ENCODE assay signal across 1 cellular context in the genomic region with DNA sequence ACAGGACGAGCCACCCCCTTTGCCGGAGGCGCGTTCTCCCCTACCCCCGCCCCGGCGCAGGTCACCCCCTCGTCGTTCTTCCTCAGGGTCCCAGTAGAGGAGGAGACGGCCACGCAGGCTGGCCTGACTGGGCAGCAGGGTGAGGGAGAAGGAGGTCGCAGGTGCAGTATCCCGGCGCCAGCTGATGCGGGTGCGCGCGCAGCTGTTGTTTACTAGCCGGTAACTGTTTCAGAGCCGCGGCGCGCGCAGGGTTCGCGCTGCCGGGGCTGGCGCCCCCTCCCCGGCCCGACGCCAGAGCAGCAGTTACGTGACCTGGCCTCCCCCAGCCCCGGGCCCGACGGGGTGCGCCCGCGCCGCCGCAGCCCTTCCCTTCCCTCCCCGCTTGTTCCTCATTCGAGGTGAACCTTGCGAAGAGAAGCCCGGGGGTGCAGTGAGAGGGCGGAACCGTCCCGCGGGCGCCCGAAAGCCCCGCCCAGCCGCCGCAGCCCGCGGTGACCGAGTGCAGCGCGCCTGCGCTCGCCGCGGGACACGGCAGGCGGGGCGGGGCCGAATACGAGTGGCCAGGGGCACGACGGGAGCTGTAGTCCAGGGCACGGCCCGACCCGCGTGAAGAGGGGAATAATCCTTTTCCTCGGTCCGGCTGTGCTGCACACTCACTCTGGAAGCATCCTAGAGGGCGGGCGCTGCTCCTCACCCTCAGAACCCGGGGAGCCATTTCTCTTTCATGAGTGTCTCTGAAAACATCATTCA.
A peak's percentile ranks its signal among the peaks of the same experiment; 100 is the strongest.
TF ChIP-seq lines count a peak whose summit lies in the region.

Gene SLC12A6 (minus strand): TSS at position 225 of the 750 bp plus-strand sequence. CDS start 1,101 bp downstream, outside the sequence.

TF ChIP-seq in K562, 482 proteins besides CTCF, POLR2A, EP300 and RAD21 (continued from another document and continues in another):
- TF ChIP-seq, protein P1, sequence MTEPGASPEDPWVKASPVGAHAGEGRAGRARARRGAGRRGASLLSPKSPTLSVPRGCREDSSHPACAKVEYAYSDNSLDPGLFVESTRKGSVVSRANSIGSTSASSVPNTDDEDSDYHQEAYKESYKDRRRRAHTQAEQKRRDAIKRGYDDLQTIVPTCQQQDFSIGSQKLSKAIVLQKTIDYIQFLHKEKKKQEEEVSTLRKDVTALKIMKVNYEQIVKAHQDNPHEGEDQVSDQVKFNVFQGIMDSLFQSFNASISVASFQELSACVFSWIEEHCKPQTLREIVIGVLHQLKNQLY (CRISPR knock-in tag; conservative IDR thresholded peaks at IDR 0.05), result no peak; a peak in 1 of 4 replicates
- TF ChIP-seq FOXJ2 (tag; IDR thresholded peaks at IDR 0.05) (no peak), SRSF9 (IDR thresholded peaks at IDR 0.05; ENCODE audit: borderline replicate concordance, low read depth, low read length) (no peak), KAT2B (IDR thresholded peaks at IDR 0.05; ENCODE audit: low read depth, low read length) (no peak), UBTF (IDR thresholded peaks at IDR 0.05; ENCODE audit: borderline replicate concordance in 1 of 2, low read depth in 2 of 2, low read length in 2 of 2) (no peak), MEIS2 (IDR thresholded peaks at IDR 0.05; ENCODE audit: partially characterized antibody) (peak; percentile 71), FIP1L1 (IDR thresholded peaks at IDR 0.05; ENCODE audit: low read depth, low read length, poor library complexity, severe bottlenecking) (peak; percentile 53), E2F6 (IDR thresholded peaks at IDR 0.05; ENCODE audit: borderline replicate concordance in 1 of 2, extremely low read depth in 1 of 2, insufficient read depth in 1 of 2, insufficient read length in 1 of 2, low read depth in 1 of 2, low read length in 1 of 2, poor library complexity in 1 of 2, severe bottlenecking in 1 of 2) (peak; percentile 29 to 50), ZNF12 (CRISPR knock-in tag; IDR thresholded peaks at IDR 0.05) (peak; percentile 50; the same call in 1 of the 2 replicates), CSDE1 (IDR thresholded peaks at IDR 0.05) (no peak), MYC (IDR thresholded peaks at IDR 0.05; ENCODE audit: low read depth, low read length) (peak; percentile 41; the same call in 1 of the 2 replicates), MYC (CRISPR knock-in tag; IDR thresholded peaks at IDR 0.05; ENCODE audit: borderline replicate concordance, low read depth) (no peak), HLTF (IDR thresholded peaks at IDR 0.05) (no peak), ARID4B (CRISPR knock-in tag; IDR thresholded peaks at IDR 0.05) (peak; percentile 75), POLR2AphosphoS5 (IDR thresholded peaks at IDR 0.05; ENCODE audit: control insufficient read depth, insufficient read depth, low read depth, low read length) (peak; percentile 56; the same call in 1 of the 2 replicates), NCOR1 (IDR thresholded peaks at IDR 0.05) (no peak), ZBTB1 (CRISPR knock-in tag; IDR thresholded peaks at IDR 0.05; ENCODE audit: borderline replicate concordance, low read depth) (no peak), FOSL1 (tag; conservative IDR thresholded peaks at IDR 0.05) (no peak), ZNF639 (CRISPR knock-in tag; conservative IDR thresholded peaks at IDR 0.05 in 1 of 2, IDR thresholded peaks at IDR 0.05 in 1 of 2) (peak in 1 of 2 experiments; percentile 39; a peak in 1 of 4 replicates), MTA1 (IDR thresholded peaks at IDR 0.05; ENCODE audit: borderline replicate concordance) (no peak), ZNF431 (CRISPR knock-in tag; IDR thresholded peaks at IDR 0.05) (no peak), MXD1 (CRISPR knock-in tag; IDR thresholded peaks at IDR 0.05; ENCODE audit: borderline replicate concordance, poor library complexity, severe bottlenecking) (no peak), ERF (CRISPR knock-in tag; IDR thresholded peaks at IDR 0.05) (0 out of 2 replicates have a peak, but pooled peaks have one; percentile 24), FOXM1 (IDR thresholded peaks at IDR 0.05; ENCODE audit: low read depth) (no peak), FOXM1 (CRISPR knock-in tag; IDR thresholded peaks at IDR 0.05; ENCODE audit: low read depth) (0 out of 2 replicates have a peak, but pooled peaks have one; percentile 23), EP400 (IDR thresholded peaks at IDR 0.05) (no peak), ZNF561 (CRISPR knock-in tag; conservative IDR thresholded peaks at IDR 0.05) (no peak), RFX1 (IDR thresholded peaks at IDR 0.05) (no peak)
- TF ChIP-seq, protein P2, sequence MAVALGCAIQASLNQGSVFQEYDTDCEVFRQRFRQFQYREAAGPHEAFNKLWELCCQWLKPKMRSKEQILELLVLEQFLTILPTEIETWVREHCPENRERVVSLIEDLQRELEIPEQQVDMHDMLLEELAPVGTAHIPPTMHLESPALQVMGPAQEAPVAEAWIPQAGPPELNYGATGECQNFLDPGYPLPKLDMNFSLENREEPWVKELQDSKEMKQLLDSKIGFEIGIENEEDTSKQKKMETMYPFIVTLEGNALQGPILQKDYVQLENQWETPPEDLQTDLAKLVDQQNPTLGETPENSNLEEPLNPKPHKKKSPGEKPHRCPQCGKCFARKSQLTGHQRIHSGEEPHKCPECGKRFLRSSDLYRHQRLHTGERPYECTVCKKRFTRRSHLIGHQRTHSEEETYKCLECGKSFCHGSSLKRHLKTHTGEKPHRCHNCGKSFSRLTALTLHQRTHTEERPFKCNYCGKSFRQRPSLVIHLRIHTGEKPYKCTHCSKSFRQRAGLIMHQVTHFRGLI (CRISPR knock-in tag; IDR thresholded peaks at IDR 0.05), result no peak
- TF ChIP-seq, protein P3, sequence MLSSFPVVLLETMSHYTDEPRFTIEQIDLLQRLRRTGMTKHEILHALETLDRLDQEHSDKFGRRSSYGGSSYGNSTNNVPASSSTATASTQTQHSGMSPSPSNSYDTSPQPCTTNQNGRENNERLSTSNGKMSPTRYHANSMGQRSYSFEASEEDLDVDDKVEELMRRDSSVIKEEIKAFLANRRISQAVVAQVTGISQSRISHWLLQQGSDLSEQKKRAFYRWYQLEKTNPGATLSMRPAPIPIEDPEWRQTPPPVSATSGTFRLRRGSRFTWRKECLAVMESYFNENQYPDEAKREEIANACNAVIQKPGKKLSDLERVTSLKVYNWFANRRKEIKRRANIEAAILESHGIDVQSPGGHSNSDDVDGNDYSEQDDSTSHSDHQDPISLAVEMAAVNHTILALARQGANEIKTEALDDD (IDR thresholded peaks at IDR 0.05), result peak; percentile 4; the same call in 1 of the 2 replicates
- TF ChIP-seq, protein P4, sequence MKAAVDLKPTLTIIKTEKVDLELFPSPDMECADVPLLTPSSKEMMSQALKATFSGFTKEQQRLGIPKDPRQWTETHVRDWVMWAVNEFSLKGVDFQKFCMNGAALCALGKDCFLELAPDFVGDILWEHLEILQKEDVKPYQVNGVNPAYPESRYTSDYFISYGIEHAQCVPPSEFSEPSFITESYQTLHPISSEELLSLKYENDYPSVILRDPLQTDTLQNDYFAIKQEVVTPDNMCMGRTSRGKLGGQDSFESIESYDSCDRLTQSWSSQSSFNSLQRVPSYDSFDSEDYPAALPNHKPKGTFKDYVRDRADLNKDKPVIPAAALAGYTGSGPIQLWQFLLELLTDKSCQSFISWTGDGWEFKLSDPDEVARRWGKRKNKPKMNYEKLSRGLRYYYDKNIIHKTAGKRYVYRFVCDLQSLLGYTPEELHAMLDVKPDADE (conservative IDR thresholded peaks at IDR 0.05; ENCODE audit: control insufficient read depth, low read depth, low read length), result peak; percentile 76
- TF ChIP-seq, protein P5, sequence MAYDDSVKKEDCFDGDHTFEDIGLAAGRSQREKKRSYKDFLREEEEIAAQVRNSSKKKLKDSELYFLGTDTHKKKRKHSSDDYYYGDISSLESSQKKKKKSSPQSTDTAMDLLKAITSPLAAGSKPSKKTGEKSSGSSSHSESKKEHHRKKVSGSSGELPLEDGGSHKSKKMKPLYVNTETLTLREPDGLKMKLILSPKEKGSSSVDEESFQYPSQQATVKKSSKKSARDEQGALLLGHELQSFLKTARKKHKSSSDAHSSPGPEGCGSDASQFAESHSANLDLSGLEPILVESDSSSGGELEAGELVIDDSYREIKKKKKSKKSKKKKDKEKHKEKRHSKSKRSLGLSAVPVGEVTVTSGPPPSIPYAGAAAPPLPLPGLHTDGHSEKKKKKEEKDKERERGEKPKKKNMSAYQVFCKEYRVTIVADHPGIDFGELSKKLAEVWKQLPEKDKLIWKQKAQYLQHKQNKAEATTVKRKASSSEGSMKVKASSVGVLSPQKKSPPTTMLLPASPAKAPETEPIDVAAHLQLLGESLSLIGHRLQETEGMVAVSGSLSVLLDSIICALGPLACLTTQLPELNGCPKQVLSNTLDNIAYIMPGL (CRISPR knock-in tag; IDR thresholded peaks at IDR 0.05), result peak; percentile 43; the same call in 1 of the 2 replicates
- TF ChIP-seq, protein P6, sequence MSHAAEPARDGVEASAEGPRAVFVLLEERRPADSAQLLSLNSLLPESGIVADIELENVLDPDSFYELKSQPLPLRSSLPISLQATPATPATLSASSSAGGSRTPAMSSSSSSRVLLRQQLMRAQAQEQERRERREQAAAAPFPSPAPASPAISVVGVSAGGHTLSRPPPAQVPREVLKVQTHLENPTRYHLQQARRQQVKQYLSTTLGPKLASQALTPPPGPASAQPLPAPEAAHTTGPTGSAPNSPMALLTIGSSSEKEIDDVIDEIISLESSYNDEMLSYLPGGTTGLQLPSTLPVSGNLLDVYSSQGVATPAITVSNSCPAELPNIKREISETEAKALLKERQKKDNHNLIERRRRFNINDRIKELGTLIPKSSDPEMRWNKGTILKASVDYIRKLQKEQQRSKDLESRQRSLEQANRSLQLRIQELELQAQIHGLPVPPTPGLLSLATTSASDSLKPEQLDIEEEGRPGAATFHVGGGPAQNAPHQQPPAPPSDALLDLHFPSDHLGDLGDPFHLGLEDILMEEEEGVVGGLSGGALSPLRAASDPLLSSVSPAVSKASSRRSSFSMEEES (CRISPR knock-in tag; IDR thresholded peaks at IDR 0.05), result no peak
- TF ChIP-seq, protein P7, sequence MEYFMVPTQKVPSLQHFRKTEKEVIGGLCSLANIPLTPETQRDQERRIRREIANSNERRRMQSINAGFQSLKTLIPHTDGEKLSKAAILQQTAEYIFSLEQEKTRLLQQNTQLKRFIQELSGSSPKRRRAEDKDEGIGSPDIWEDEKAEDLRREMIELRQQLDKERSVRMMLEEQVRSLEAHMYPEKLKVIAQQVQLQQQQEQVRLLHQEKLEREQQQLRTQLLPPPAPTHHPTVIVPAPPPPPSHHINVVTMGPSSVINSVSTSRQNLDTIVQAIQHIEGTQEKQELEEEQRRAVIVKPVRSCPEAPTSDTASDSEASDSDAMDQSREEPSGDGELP (CRISPR knock-in tag; IDR thresholded peaks at IDR 0.05; ENCODE audit: borderline replicate concordance), result peak; percentile 98
